In genomic region chrX:150361777-150362351, GRCh38 we compare ENCODE assay signal across 8 cellular contexts. TPM values are rescaled to one million over a fixed set of nuclear protein-coding genes. Genes with fewer than 3 reads are reported as not detected.
DNase-seq lines count a peak whose midpoint lies in the region; ATAC-seq and TF ChIP-seq lines count a peak whose summit lies in the region.

No MANE protein-coding gene starts in this region.

- H3K4me3 ChIP-seq in WI38 (ENCODE audit: low read depth, low read length) (peak overlapping the region; percentile 69), epithelial cell of esophagus (ENCODE audit: low read length) (peak overlapping the region; percentile 43), ovary (peak overlapping the region; percentile 52)

- TF ChIP-seq CTCF in WI38 (IDR thresholded peaks at IDR 0.05; ENCODE audit: low read depth, low read length), result no peak
- no peak for TF ChIP-seq CTCF in epithelial cell of esophagus (IDR thresholded peaks at IDR 0.05; ENCODE audit: insufficient read depth, low read depth, low read length, missing control alignments)
- no peak for TF ChIP-seq CTCF in ovary (IDR thresholded peaks at IDR 0.05)
- no peak for TF ChIP-seq CTCF in GM10266 (IDR thresholded peaks at IDR 0.05; ENCODE audit: control insufficient read depth, insufficient read depth, low read depth, missing control alignments)

- H3K9me3 ChIP-seq in ovary, result no peaks in the 10 kb centered on the region

- peaks cover 3% of the 10 kb centered on the region for H3K4me1 ChIP-seq in ovary (ENCODE audit: insufficient read depth)

- no peak for ATAC-seq in HG03159 (IDR thresholded peaks at IDR 0.05; ENCODE audit: unreplicated experiment)
- ATAC-seq in GM19351 (IDR thresholded peaks at IDR 0.05; ENCODE audit: unreplicated experiment), result no peak

- no peaks in the 10 kb centered on the region for H3K27me3 ChIP-seq in ovary

- DNase-seq in DMS53 (lab: John Stamatoyannopoulos, UW) (peak; percentile 63), epithelial cell of esophagus (ENCODE audit: low read depth) (peak; percentile 4), ovary (peak; percentile 57 to 73 (median 57)), GM10266 (ENCODE audit: extremely low spot score) (no peak), HuH-7.5 (ENCODE audit: low spot score) (no peak)

- intact Hi-C loops in ovary (cut with DNase I), result loop anchor here (5.0 to 10.0 kb wide), 7 partner anchors 115 to 407 kb away; no protein-coding TSS in a partner anchor

- H3K27ac ChIP-seq in ovary, result peak overlapping the region in 1 of 2 donors; percentile 88

- no peaks in the 10 kb centered on the region for H3K36me3 ChIP-seq in ovary

- TF ChIP-seq EP300 in ovary (IDR thresholded peaks at IDR 0.05), result no peak

- TF ChIP-seq POLR2A in ovary (IDR thresholded peaks at IDR 0.05), result no peak

- WGBS in ovary, 3 donors, result 27 to 33% (median 30%) methylated on average over 36 to 37 of the region's 37 CpGs

RNA-seq across cellular contexts. Expression of gene MAMLD1, which starts 1.3 kb away (rescaled TPM):
- 10 to 100 TPM in 5 of 7 donors, 1 to 10 TPM in 2; 7.1 to 37.9 (median 27.4) TPM for total RNA-seq in ovary
- polyA plus RNA-seq in ovary, result 10 to 100 TPM; 17.7 to 20.7 TPM

Comparison
In these comparisons a context has a peak if more than half of its experiments do, and no peak if none do; other contexts are left out.
1. DNase-seq: peak in DMS53 (single experiment), epithelial cell of esophagus (single experiment) and ovary (5 of 5); none in GM10266 (single experiment) and HuH-7.5 (single experiment).
2. Peak in every context shown above with its lines, with median percentiles within 50 percentile points of each other: H3K4me3 ChIP-seq.